8 cellular contexts compared by ENCODE assay signal in the genomic region with DNA sequence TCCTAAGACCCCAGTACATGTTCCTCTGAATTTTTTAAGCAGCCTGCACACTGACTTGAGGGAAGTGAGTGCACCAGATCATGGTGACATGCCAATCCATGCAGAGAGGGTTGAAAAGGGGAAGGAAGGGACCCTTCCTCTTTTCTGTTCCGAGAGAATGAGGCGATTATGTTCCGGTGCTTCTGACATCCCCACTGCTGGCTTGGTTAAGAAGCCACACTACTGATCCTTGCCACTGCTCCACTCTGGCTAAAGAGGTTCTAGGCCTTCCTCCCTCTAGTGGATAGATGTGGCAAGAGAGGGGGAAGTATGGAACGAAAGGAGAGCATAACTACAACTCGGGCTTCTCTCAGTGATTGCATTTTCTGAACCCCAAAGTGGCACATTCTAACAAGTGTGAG. TPM values are rescaled to one million over a fixed set of nuclear protein-coding genes. Genes with fewer than 3 reads are reported as not detected.
A peak's percentile ranks its signal among the peaks of the same experiment; 100 is the strongest.
DNase-seq lines count a peak whose midpoint lies in the region; ATAC-seq and TF ChIP-seq lines count a peak whose summit lies in the region.

No MANE protein-coding gene starts in this region.

- H3K4me1 Mint-ChIP-seq in Caco-2 (ENCODE audit: low read depth, unreplicated experiment), result peaks cover 13% of the 10 kb centered on the region

- ATAC-seq in GM19438 (IDR thresholded peaks at IDR 0.05; ENCODE audit: low read depth, unreplicated experiment) (peak; percentile 52), body of pancreas (peak; percentile 49)

- no peaks in the 10 kb centered on the region for H3K36me3 ChIP-seq in Caco-2 (ENCODE audit: control insufficient read depth, insufficient read depth, low read length)
- H3K36me3 ChIP-seq in PC-9 (ENCODE audit: low read depth), result peaks cover 4% of the 10 kb centered on the region; the same call in 1 of the 2 replicates
- H3K36me3 ChIP-seq in body of pancreas (replicated peaks in 1 of 2; ENCODE audit: insufficient read depth in 1 of 2, low read depth in 2 of 2), result no peaks in the 10 kb centered on the region

- H3K4me1 ChIP-seq in Caco-2 (peaks cover 25% of the 10 kb centered on the region), PC-9 (replicated peaks; ENCODE audit: insufficient read depth) (peaks cover 16% of the 10 kb centered on the region), body of pancreas (peaks cover 33% of the 10 kb centered on the region)

- H3K4me3 Mint-ChIP-seq in Caco-2 (ENCODE audit: unreplicated experiment), result peak overlapping the region; percentile 83

- TF ChIP-seq POLR2A in body of pancreas (IDR thresholded peaks at IDR 0.05), result no peak

- peaks cover 12% of the 10 kb centered on the region; the same call in 1 of the 2 replicates for H3K79me2 ChIP-seq in PC-9 (ENCODE audit: low read depth)

- no peaks in the 10 kb centered on the region for H3K9me2 ChIP-seq in PC-9 (ENCODE audit: insufficient read depth)

- H3K27ac Mint-ChIP-seq in Caco-2 (ENCODE audit: unreplicated experiment), result no peak overlapping the region

- H3K9me3 Mint-ChIP-seq in Caco-2 (ENCODE audit: unreplicated experiment), result no peaks in the 10 kb centered on the region

- peaks cover 3% of the 10 kb centered on the region for H3K27me3 Mint-ChIP-seq in Caco-2 (ENCODE audit: insufficient read depth, unreplicated experiment)

- BruUV-seq in Caco-2 (replicated peaks; lab: Mats Ljungman, UMichigan) (no TSS peak), PC-9 (replicated peaks; lab: Mats Ljungman, UMichigan) (no TSS peak)

- peaks cover 15% of the 10 kb centered on the region; the same call in 1 of the 2 replicates for H3F3A ChIP-seq in PC-9 (ENCODE audit: insufficient read depth, low read depth)

- no peak overlapping the region for H2AFZ ChIP-seq in PC-9

- H3K27ac ChIP-seq in PC-9 (no peak overlapping the region), body of pancreas (peak overlapping the region in 1 of 4 donors; percentile 85)

- POLR2A ChIA-PET in Caco-2 (lab: Charles Lee), result no interaction called here
- POLR2A ChIA-PET in PC-9 (lab: Charles Lee; ENCODE audit: unreplicated experiment), result no interaction called here

- no peaks in the 10 kb centered on the region for H3K9me3 ChIP-seq in Caco-2
- no peaks in the 10 kb centered on the region for H3K9me3 ChIP-seq in PC-9 (ENCODE audit: insufficient read depth, low read depth)
- no peaks in the 10 kb centered on the region for H3K9me3 ChIP-seq in body of pancreas

- peak; percentile 64 to 68 for DNase-seq in Caco-2
- peak; percentile 80 for DNase-seq in HuH-7 (ENCODE audit: low spot score)
- peak in 1 of 2 experiments; percentile 49 for DNase-seq in PC-9
- DNase-seq in body of pancreas, result peak; percentile 36 to 80 (median 53)
- DNase-seq in inferior parietal cortex (ENCODE audit: extremely low spot score), result peak; percentile 72
- peak; percentile 37 for DNase-seq in stimulated activated CD8-positive, alpha-beta memory T cell treated with anti-CD3 and anti-CD28 coated beads, Interleukin-4, amount 100 ng/mL, for 48 hours
- no peak for DNase-seq in middle frontal gyrus (ENCODE audit: extremely low spot score, low spot score)

- H3K36me3 Mint-ChIP-seq in Caco-2 (ENCODE audit: insufficient read depth, unreplicated experiment), result no peaks in the 10 kb centered on the region

- H4K20me1 ChIP-seq in PC-9 (ENCODE audit: insufficient read depth), result no peaks in the 10 kb centered on the region

- no peak overlapping the region for H3K4me2 ChIP-seq in PC-9

- 22 to 29% methylated on average over 5 of the region's 5 CpGs for WGBS in body of pancreas, 2 donors

- H3K4me3 ChIP-seq in Caco-2 (ENCODE audit: low read depth, low read length) (no peak overlapping the region), PC-9 (no peak overlapping the region), body of pancreas (no peak overlapping the region)

- CTCF ChIA-PET in Caco-2 (lab: Charles Lee) (no interaction called here), PC-9 (lab: Charles Lee) (no interaction called here)

- TF ChIP-seq CTCF in Caco-2 (IDR thresholded peaks at IDR 0.05; ENCODE audit: insufficient read depth in 1 of 2, low read depth in 1 of 2, low read length in 1 of 2, severe bottlenecking in 1 of 2, unreplicated experiment in 1 of 2), result peak; percentile 66 to 87
- peak; percentile 68 for TF ChIP-seq CTCF in PC-9 (conservative IDR thresholded peaks at IDR 0.05)
- peak; percentile 33 to 74 (median 66) for TF ChIP-seq CTCF in body of pancreas (IDR thresholded peaks at IDR 0.05)

- no peaks in the 10 kb centered on the region; the same call in 1 of the 2 replicates for H3K27me3 ChIP-seq in Caco-2 (replicated peaks; ENCODE audit: control insufficient read depth, insufficient read depth, low read length)
- H3K27me3 ChIP-seq in PC-9 (ENCODE audit: insufficient read depth, low read depth), result no peaks in the 10 kb centered on the region; the same call in 1 of the 2 replicates
- H3K27me3 ChIP-seq in body of pancreas, result no peaks in the 10 kb centered on the region

- intact Hi-C loops in Caco-2 (cut with micrococcal nuclease; ENCODE audit: unreplicated experiment), result loop anchor here (1.0 to 2.0 kb wide), 2 partner anchors 30 to 43 kb away; no protein-coding TSS in a partner anchor
- intact Hi-C loops in PC-9 (cut with micrococcal nuclease; ENCODE audit: unreplicated experiment), result loop anchor here (1.0 to 5.0 kb wide), 2 partner anchors 43 to 162 kb away; a partner anchor contains a TSS
- intact Hi-C loops in body of pancreas (cut with DNase I), result no loop called here

RNA-seq across cellular contexts. Expression of a gene that starts 1.8 kb away (rescaled TPM):
- total RNA-seq in Caco-2 (2022) (28.0 and 29.6 TPM in 2 replicates), PC-9 (2021) (14.5 and 21.2 TPM in 2 replicates), body of pancreas (10 to 100 TPM; 23.4 to 32.4 TPM)

RNA-seq across cellular contexts. Expression of a gene that starts 10.8 kb away (rescaled TPM):
- total RNA-seq in Caco-2 (2022), result 68.3 and 71.4 TPM in 2 replicates
- total RNA-seq in PC-9 (2021), result 102 and 113 TPM in 2 replicates
- 10 to 100 TPM; 38.6 to 52.4 TPM for total RNA-seq in body of pancreas

RNA-seq across cellular contexts. Expression of a gene that starts 38.3 kb away (rescaled TPM):
- total RNA-seq in Caco-2 (2022) (62.8 and 74.3 TPM in 2 replicates), PC-9 (2021) (53.5 and 63.1 TPM in 2 replicates), body of pancreas (10 to 100 TPM; 47.7 to 86.7 TPM)

RNA-seq across cellular contexts. Expression of a gene that starts 41.9 kb away (rescaled TPM):
- total RNA-seq in Caco-2 (2022) (23.2 and 23.6 TPM in 2 replicates), PC-9 (2021) (29.6 and 33.1 TPM in 2 replicates), body of pancreas (10 to 100 TPM; 15.3 to 21.8 TPM)

RNA-seq across cellular contexts. Expression of a gene that starts 57.4 kb away (rescaled TPM):
- total RNA-seq in Caco-2 (2022), result 8.7 and 9.4 TPM in 2 replicates
- 1.2 and 5.0 TPM in 2 replicates for total RNA-seq in PC-9 (2021)
- not detected for total RNA-seq in body of pancreas
